In genomic region chr4:162201673-162202072, GRCh38 we compare ENCODE assay signal across 32 cellular contexts. TPM values are rescaled to one million over a fixed set of nuclear protein-coding genes. Genes with fewer than 3 reads are reported as not detected.
DNase-seq lines count a peak whose midpoint lies in the region; ATAC-seq, FAIRE-seq and TF ChIP-seq lines count a peak whose summit lies in the region.
"Had no signal": no experiment of that assay in that cellular context is flagged by ENCODE, and none has a peak within 500 bp of the region (broad histone marks: within the 10 kb centered on the region; RNA-seq: fewer than 3 reads in every experiment).

No MANE protein-coding gene starts in this region.

- H3K9me3 ChIP-seq in MM.1S (replicated peaks; ENCODE audit: insufficient read depth, low read length): no peaks in the 10 kb centered on the region
- H3K9me3 ChIP-seq in HepG2 (ENCODE audit: low read length): peaks cover 4% of the 10 kb centered on the region; the same call in 1 of the 2 replicates
- H3K9me3 ChIP-seq: BE2C, ovary had no signal

- TF ChIP-seq RAD21 in HepG2 (CRISPR knock-in tag; IDR thresholded peaks at IDR 0.05): no peak

- TF ChIP-seq POLR2A in HepG2 (IDR thresholded peaks at IDR 0.05; ENCODE audit: insufficient read depth in 1 of 2, low read depth in 2 of 2, low read length in 2 of 2): no peak

- H3F3A ChIP-seq in MM.1S (ENCODE audit: insufficient read depth, low read length): no peaks in the 10 kb centered on the region

- no peaks in the 10 kb centered on the region for H3K79me2 ChIP-seq in MM.1S (ENCODE audit: low read length)
- no peaks in the 10 kb centered on the region for H3K79me2 ChIP-seq in HepG2 (ENCODE audit: insufficient read depth, low read length)

- in situ Hi-C loops in HepG2 (cut with HindIII; ENCODE audit: extremely low pct_ligation_motif_present, low pct_unique_long_range_greater_than_20kb): no loop called here

- ATAC-seq in GM18502 (IDR thresholded peaks at IDR 0.05; ENCODE audit: poor library complexity, unreplicated experiment) (no peak), HepG2 (no peak)
- ATAC-seq: CD8-positive, alpha-beta T cell; effector memory CD8-positive, alpha-beta T cell; Panc1 had no signal

- H3K9ac ChIP-seq in MM.1S (ENCODE audit: low read length) (no peak overlapping the region), HepG2 (ENCODE audit: insufficient read depth, low read depth, low read length) (no peak overlapping the region)

- H3K36me3 ChIP-seq in MM.1S (replicated peaks; ENCODE audit: insufficient read depth, low read length) (no peaks in the 10 kb centered on the region), HepG2 (replicated peaks in 1 of 2; ENCODE audit: control insufficient read depth in 1 of 2, insufficient read depth in 2 of 2, low read length in 2 of 2) (no peaks in the 10 kb centered on the region)
- H3K36me3 ChIP-seq: BE2C, ovary, WERI-Rb-1 had no signal

- no peak for FAIRE-seq in HepG2 (lab: Jason Lieb, UNC)
- FAIRE-seq: GM18507, H1 had no signal

- WGBS in HepG2 (ENCODE audit: low lambda C conversion rate): 1% methylated on average over 2 of the region's 2 CpGs

- H3K4me1 ChIP-seq in MM.1S (ENCODE audit: low read length) (peaks cover 16% of the 10 kb centered on the region; the same call in 1 of the 2 replicates), HepG2 (ENCODE audit: insufficient read depth, low read length) (no peaks in the 10 kb centered on the region)
- H3K4me1 ChIP-seq: BE2C had no signal

- H3K27ac ChIP-seq in MM.1S (ENCODE audit: low read length) (peak overlapping the region; percentile 27; the same call in 1 of the 2 replicates), HepG2 (ENCODE audit: extremely low read length, insufficient read depth, low read length) (no peak overlapping the region)
- H3K27ac ChIP-seq: ovary, WERI-Rb-1 had no signal

- intact Hi-C loops in HepG2 (cut with micrococcal nuclease; ENCODE audit: unreplicated experiment): no loop called here

- H4K20me1 ChIP-seq in MM.1S (ENCODE audit: insufficient read depth, low read length) (no peaks in the 10 kb centered on the region), HepG2 (ENCODE audit: insufficient read depth, low read length) (no peaks in the 10 kb centered on the region)

- H2AFZ ChIP-seq in MM.1S (ENCODE audit: low read length) (no peak overlapping the region), HepG2 (ENCODE audit: low read length) (no peak overlapping the region)

- DNase-seq in H4 (ENCODE audit: low spot score) (peak; percentile 58), MM.1S (peak; percentile 86), amniotic epithelial cell (ENCODE audit: low read depth) (peak; percentile 89), myocyte (ENCODE audit: low read depth) (peak; percentile 15), HepG2 (ENCODE audit: low spot score) (no peak), mesenteric fat pad (ENCODE audit: low spot score) (no peak)
- DNase-seq: ACHN; activated CD4-positive, alpha-beta T cell treated with anti-CD3 and anti-CD28 coated beads for 4 hours; BE2C; CD8-positive, alpha-beta T cell; cortex of kidney; effector memory CD8-positive, alpha-beta T cell; immature natural killer cell; mammary epithelial cell; NCI-H1105 treated with DMSO at 0.1 percent for 48 hours; NCI-H1930; NCI-H2171 treated with DMSO at 0.1 percent for 48 hours; NCI-H524; ovary; SHP77 treated with DMSO at 0.1 percent for 48 hours; stimulated activated naive CD4-positive, alpha-beta T cell treated with Interleukin-2 at 50 U/mL for 16 hours; SW 1271; T-helper 9 cell; WERI-Rb-1 had no signal

- TF ChIP-seq CTCF in MM.1S (IDR thresholded peaks at IDR 0.05; ENCODE audit: low read length): no peak
- no peak for TF ChIP-seq CTCF in HepG2 (CRISPR knock-in tag; IDR thresholded peaks at IDR 0.05)

- BruUV-seq in HepG2 (replicated peaks; lab: Mats Ljungman, UMichigan): no TSS peak

- TF ChIP-seq EP300 in HepG2 (IDR thresholded peaks at IDR 0.05; ENCODE audit: low read depth in 2 of 2, low read length in 2 of 2) (no peak), HepG2 (CRISPR knock-in tag; IDR thresholded peaks at IDR 0.05; ENCODE audit: borderline replicate concordance) (no peak)

- CTCF ChIA-PET in HepG2 (lab: Yijun Ruan, JAX; ENCODE audit: low intra/inter-chr PET ratio, low total read pairs): no interaction called here

- POLR2A ChIA-PET in HepG2 (lab: Yijun Ruan, JAX): no interaction called here

- H3K4me3 ChIP-seq in MM.1S (ENCODE audit: low read length) (no peak overlapping the region), HepG2 (replicated peaks in 1 of 3; ENCODE audit: insufficient read depth in 1 of 3, low read depth in 2 of 3, low read length in 3 of 3) (no peak overlapping the region)
- H3K4me3 ChIP-seq: ovary, smooth muscle cell had no signal

- H3K4me2 ChIP-seq in MM.1S (ENCODE audit: low read depth, low read length) (no peak overlapping the region; the same call in 1 of the 2 replicates), HepG2 (ENCODE audit: low read depth, low read length) (no peak overlapping the region)
- H3K4me2 ChIP-seq: smooth muscle cell had no signal

- no peaks in the 10 kb centered on the region for H3K9me2 ChIP-seq in MM.1S (replicated peaks; ENCODE audit: insufficient read depth, low read length)

- H3K27me3 ChIP-seq in MM.1S (replicated peaks; ENCODE audit: insufficient read depth, low read length) (no peaks in the 10 kb centered on the region), HepG2 (ENCODE audit: control insufficient read depth in 1 of 2, insufficient read depth in 2 of 2, low read length in 2 of 2) (no peaks in the 10 kb centered on the region)
- H3K27me3 ChIP-seq: BE2C, ovary had no signal

TF ChIP-seq in HepG2, 621 proteins besides CTCF, POLR2A, EP300 and RAD21 (continues in another document):
- TF ChIP-seq CBFB (CRISPR knock-in tag; IDR thresholded peaks at IDR 0.05) (no peak), MED8 (CRISPR knock-in tag; IDR thresholded peaks at IDR 0.05; ENCODE audit: insufficient replicate concordance) (no peak), HNRNPH1 (optimal IDR thresholded peaks at IDR 0.05; ENCODE audit: low read depth, low read length) (no peak), YY1 (IDR thresholded peaks at IDR 0.05; ENCODE audit: insufficient read depth, insufficient replicate concordance, low read depth, low read length) (no peak)

RNA-seq across cellular contexts. Expression of gene FSTL5, which starts 37.9 kb away (rescaled TPM):
- 0.12 and 0.14 TPM in 2 replicates for total RNA-seq in H4 (2014; rRNA removed; shearing (Covaris generic))
- total RNA-seq in myocyte (0.05 and 0.19 TPM in 2 replicates), HepG2 (2016; rRNA removed; fragmentation: Illumina TruSeq; extraction: Trizol) (0.07 and 0.28 TPM in 2 replicates), mesenteric fat pad (not detected)
- polyA plus RNA-seq in myocyte (2012): 0.04 TPM
- 0.26 TPM in 1 of 2 replicates, not detected in the other for total RNA-seq in HepG2 (2016; cell fraction: cytosol; rRNA removed; fragmentation: Illumina TruSeq; extraction: Trizol; ENCODE audit: low read depth)
- total RNA-seq in HepG2 (2016; cell fraction: insoluble cytoplasmic fraction; rRNA removed; fragmentation: Illumina TruSeq; extraction: Trizol): 0.02 and 0.15 TPM in 2 replicates
- total RNA-seq in HepG2 (2016; cell fraction: membrane; rRNA removed; fragmentation: Illumina TruSeq; extraction: Trizol): 0.15 and 0.17 TPM in 2 replicates
- total RNA-seq in HepG2 (2016; cell fraction: nucleus; rRNA removed; fragmentation: Illumina TruSeq; extraction: Trizol): 0.25 TPM in 1 of 2 replicates, not detected in the other
- polyA plus RNA-seq in HepG2 (2011; rRNA removed): 0.03 TPM in 2 replicates
- polyA plus RNA-seq in HepG2 (2011; cell fraction: cytosol; rRNA removed): 0.01 TPM in 2 replicates
- not detected in 2 replicates for polyA plus RNA-seq in HepG2 (2011; cell fraction: nucleus; rRNA removed)
- polyA plus RNA-seq in HepG2 (2012): 0.05 and 0.12 TPM in 2 replicates
- polyA plus RNA-seq in HepG2 (2016; cell fraction: cytosol; fragmentation: Illumina TruSeq; extraction: Trizol; ENCODE audit: low read depth): not detected in 2 replicates
- polyA plus RNA-seq in HepG2 (2016; cell fraction: insoluble cytoplasmic fraction; fragmentation: Illumina TruSeq; extraction: Trizol; ENCODE audit: low read depth): 0.08 and 0.17 TPM in 2 replicates
- polyA plus RNA-seq in HepG2 (2016; cell fraction: membrane; fragmentation: Illumina TruSeq; extraction: Trizol; ENCODE audit: low read depth): 0.03 TPM in 1 of 2 replicates, not detected in the other
- not detected in 2 replicates for polyA plus RNA-seq in HepG2 (2016; cell fraction: nucleus; fragmentation: Illumina TruSeq; extraction: Trizol; ENCODE audit: insufficient read depth, low read depth)
- 0.02 TPM in 1 of 2 replicates, not detected in the other for polyA minus RNA-seq in HepG2 (2011; rRNA and poly(A)+ RNA removed; ENCODE audit: low replicate concordance)
- polyA minus RNA-seq in HepG2 (2011; cell fraction: cytosol; rRNA and poly(A)+ RNA removed): not detected in 2 replicates
- polyA minus RNA-seq in HepG2 (2011; cell fraction: nucleus; rRNA and poly(A)+ RNA removed): not detected in 2 replicates
- total RNA-seq: cardiac septum; CD8-positive, alpha-beta T cell; epithelial cell of proximal tubule; mammary epithelial cell; ovary; ureter had no signal
- polyA plus RNA-seq: immature natural killer cell, mammary epithelial cell, smooth muscle cell had no signal

Comparison
In these comparisons a context has a peak if more than half of its experiments do, and no peak if none do; other contexts are left out.
1. DNase-seq: peak in H4 (single experiment), MM.1S (single experiment), amniotic epithelial cell (single experiment) and myocyte (single experiment); none in HepG2 (single experiment) and mesenteric fat pad (single experiment).